In genomic region chr1:53508991-53509663, GRCh38 we compare ENCODE assay signal across 16 cellular contexts. TPM values are rescaled to one million over a fixed set of nuclear protein-coding genes. Genes with fewer than 3 reads are reported as not detected.
DNase-seq lines count a peak whose midpoint lies in the region; ATAC-seq and TF ChIP-seq lines count a peak whose summit lies in the region.
"Had no signal": no experiment of that assay in that cellular context is flagged by ENCODE, and none has a peak within 500 bp of the region (broad histone marks: within the 10 kb centered on the region; RNA-seq: fewer than 3 reads in every experiment).

No MANE protein-coding gene starts in this region.

- H3K9me3 ChIP-seq in esophagus squamous epithelium: no peaks in the 10 kb centered on the region
- H3K9me3 ChIP-seq in prostate gland: no peaks in the 10 kb centered on the region
- H3K9me3 ChIP-seq: psoas muscle had no signal

- WGBS in esophagus squamous epithelium, 2 donors: 19 to 22% methylated on average over 12 to 13 of the region's 23 CpGs
- WGBS in prostate gland: 80% methylated on average over 21 of the region's 23 CpGs

- no peaks in the 10 kb centered on the region for H3K36me3 ChIP-seq in esophagus squamous epithelium
- H3K36me3 ChIP-seq in prostate gland: no peaks in the 10 kb centered on the region
- H3K36me3 ChIP-seq in H7 (replicated peaks; ENCODE audit: control insufficient read depth, insufficient read depth, low read length): no peaks in the 10 kb centered on the region

- DNase-seq in EH (ENCODE audit: low read depth): peak; percentile 53
- peak; percentile 84 to 88 for DNase-seq in NOMO-1 (lab: John Stamatoyannopoulos, UW; ENCODE audit: unreplicated experiment in 2 of 2)
- DNase-seq in esophagus squamous epithelium (lab: John Stamatoyannopoulos, UW): no peak
- no peak for DNase-seq in prostate gland (ENCODE audit: low spot score)
- no peak for DNase-seq in substantia nigra (lab: John Stamatoyannopoulos, UW)
- no peak for DNase-seq in H7
- no peak for DNase-seq in NCI-H2171 (lab: John Stamatoyannopoulos, UW)
- DNase-seq: activated CD8-positive, alpha-beta memory T cell treated with anti-CD3 and anti-CD28 coated beads, Interleukin-2, amount 10 ng/mL, durations not matched to agents 7 days and 5 days; anterior cingulate cortex; left colon; NCI-H1048; NCI-H748 treated with DMSO at 0.1 percent for 48 hours; psoas muscle had no signal

- no peak for TF ChIP-seq CTCF in esophagus squamous epithelium (IDR thresholded peaks at IDR 0.05)
- TF ChIP-seq CTCF in prostate gland (IDR thresholded peaks at IDR 0.05): no peak

- intact Hi-C loops in esophagus squamous epithelium (cut with DNase I) (no loop called here), prostate gland (cut with DNase I) (no loop called here)

- TF ChIP-seq POLR2A in esophagus squamous epithelium (IDR thresholded peaks at IDR 0.05) (no peak), prostate gland (IDR thresholded peaks at IDR 0.05) (no peak)

- peak overlapping the region in 3 of 4 donors; percentile 10 to 30 (median 12) for H3K4me3 ChIP-seq in esophagus squamous epithelium
- H3K4me3 ChIP-seq in prostate gland: no peak overlapping the region
- no peak overlapping the region for H3K4me3 ChIP-seq in H7 (ENCODE audit: insufficient read depth, low read depth, low read length)
- H3K4me3 ChIP-seq: psoas muscle had no signal

- H3K4me1 ChIP-seq in esophagus squamous epithelium: peaks cover 0 to 38% (median 0%) of the 10 kb centered on the region in 3 donors
- H3K4me1 ChIP-seq in prostate gland (replicated peaks): peaks cover 19% of the 10 kb centered on the region
- H3K4me1 ChIP-seq: psoas muscle had no signal

- no peak overlapping the region for H3K27ac ChIP-seq in esophagus squamous epithelium
- peak overlapping the region; percentile 18 to 21 for H3K27ac ChIP-seq in prostate gland
- H3K27ac ChIP-seq in substantia nigra (ENCODE audit: low read depth, low read length, poor library complexity, severe bottlenecking): no peak overlapping the region
- H3K27ac ChIP-seq: psoas muscle had no signal

- H3K27me3 ChIP-seq in esophagus squamous epithelium (no peaks in the 10 kb centered on the region), prostate gland (replicated peaks; ENCODE audit: insufficient read depth) (no peaks in the 10 kb centered on the region), H7 (ENCODE audit: control insufficient read depth, insufficient read depth, low read length) (peaks cover under 1% of the 10 kb centered on the region; the same call in 1 of the 2 replicates)

- ATAC-seq in HG03045 (IDR thresholded peaks at IDR 0.05; ENCODE audit: unreplicated experiment): no peak
- ATAC-seq: activated CD8-positive, alpha-beta memory T cell treated with anti-CD3 and anti-CD28 coated beads, Interleukin-2, amount 10 ng/mL, durations not matched to agents 7 days and 5 days; left colon; psoas muscle; T-cell had no signal

RNA-seq across cellular contexts. Expression of gene DMRTB1, which starts 49.9 kb away (rescaled TPM):
- total RNA-seq in esophagus squamous epithelium (not detected), prostate gland (10 to 100 TPM in 1 of 2 donors, not detected in 1; 14.3 TPM)
- total RNA-seq in H7 (2014; rRNA removed; shearing (Covaris generic)): 0.22 and 0.55 TPM in 2 replicates
- total RNA-seq: activated CD8-positive, alpha-beta memory T cell treated with anti-CD3 and anti-CD28 coated beads, Interleukin-2, amount 10 ng/mL, durations not matched to agents 7 days and 5 days; endothelial cell of umbilical vein; left colon; psoas muscle; T-cell had no signal

Comparison
In these comparisons a context has a peak if more than half of its experiments do, and no peak if none do; other contexts are left out.
1. DNase-seq: peak in EH (single experiment) and NOMO-1 (2 of 2); none in esophagus squamous epithelium (single experiment), prostate gland (single experiment), substantia nigra (0 of 49), H7 (single experiment) and NCI-H2171 (single experiment).
2. H3K27ac ChIP-seq: peak in prostate gland (2 of 2); none in esophagus squamous epithelium (0 of 4) and substantia nigra (single experiment).
3. H3K4me3 ChIP-seq: peak in esophagus squamous epithelium (3 of 4); none in prostate gland (0 of 2) and H7 (single experiment).